Comparison of ENCODE assay signal across 16 cellular contexts in genomic region chr1:56569661-56570060, GRCh38. TPM values are rescaled to one million over a fixed set of nuclear protein-coding genes. Genes with fewer than 3 reads are reported as not detected.
DNase-seq lines count a peak whose midpoint lies in the region; ATAC-seq and TF ChIP-seq lines count a peak whose summit lies in the region.
"Had no signal": no experiment of that assay in that cellular context is flagged by ENCODE, and none has a peak within 500 bp of the region (broad histone marks: within the 10 kb centered on the region; RNA-seq: fewer than 3 reads in every experiment).

No MANE protein-coding gene starts in this region.

- TF ChIP-seq POLR2A in breast epithelium (IDR thresholded peaks at IDR 0.05), result no peak

- no peak overlapping the region for H2AK5ac ChIP-seq in mesenchymal stem cell (ENCODE audit: low read length, severe bottlenecking)

- no peak overlapping the region for H3K14ac ChIP-seq in mesenchymal stem cell (ENCODE audit: low read length in 2 of 2)

- peak overlapping the region in 1 of 3 donors; percentile 17 for H3K4me3 ChIP-seq in breast epithelium
- peak overlapping the region in 1 of 2 experiments; percentile 42 for H3K4me3 ChIP-seq in mesenchymal stem cell (ENCODE audit: insufficient read depth in 1 of 2, low read depth in 1 of 2, low read length in 2 of 2)
- H3K4me3 ChIP-seq: GM12878, smooth muscle cell had no signal

- ATAC-seq in natural killer cell (no peak), GM21360 (IDR thresholded peaks at IDR 0.05; ENCODE audit: unreplicated experiment) (no peak), GM21447 (IDR thresholded peaks at IDR 0.05; ENCODE audit: unreplicated experiment) (no peak)

- H2BK15ac ChIP-seq in mesenchymal stem cell (ENCODE audit: low read depth, poor library complexity, severe bottlenecking), result no peak overlapping the region

- no peaks in the 10 kb centered on the region for H3K9me3 ChIP-seq in breast epithelium
- no peaks in the 10 kb centered on the region for H3K9me3 ChIP-seq in mesenchymal stem cell (ENCODE audit: control insufficient read depth, low read length)
- H3K9me3 ChIP-seq: neutrophil had no signal

- peaks cover 15 to 20% of the 10 kb centered on the region in 2 donors for H3K27me3 Mint-ChIP-seq in natural killer cell (ENCODE audit: low read depth in 2 of 2)
- H3K27me3 Mint-ChIP-seq: memory B cell had no signal

- no peak overlapping the region for H4K8ac ChIP-seq in mesenchymal stem cell (ENCODE audit: low read length)

- H2BK120ac ChIP-seq in mesenchymal stem cell (ENCODE audit: low read depth, low read length), result no peak overlapping the region

- no peak overlapping the region for H4K91ac ChIP-seq in mesenchymal stem cell (ENCODE audit: low read length)

- no peak overlapping the region for H3K4me3 Mint-ChIP-seq in natural killer cell
- H3K4me3 Mint-ChIP-seq: memory B cell had no signal

- peak; percentile 16 for DNase-seq in M059J (ENCODE audit: low read depth)
- peak; percentile 56 to 62 for DNase-seq in breast epithelium (ENCODE audit: low spot score in 2 of 2)
- no peak for DNase-seq in mesenchymal stem cell
- DNase-seq in stimulated activated CD4-positive, alpha-beta T cell treated with anti-CD3 and anti-CD28 coated beads, Interleukin-2, amount 100 ng/mL, for 48 hours, result no peak
- DNase-seq in natural killer cell, result no peak
- DNase-seq: activated gamma-delta T cell treated with Interleukin-2 at 50 U/mL for 16 hours, AML-193, Kasumi-1 had no signal

- H3K36me3 ChIP-seq in breast epithelium (no peaks in the 10 kb centered on the region), mesenchymal stem cell (ENCODE audit: control insufficient read depth in 1 of 2, insufficient read depth in 2 of 2, low read depth in 1 of 2, low read length in 2 of 2) (peaks cover 0 to 81% of the 10 kb centered on the region in 2 experiments)
- H3K36me3 ChIP-seq: neutrophil had no signal

- intact Hi-C loops in breast epithelium (cut with DNase I; ENCODE audit: low total_unique reads) (no loop called here), natural killer cell (cut with micrococcal nuclease) (no loop called here)

- no peaks in the 10 kb centered on the region for H3K36me3 Mint-ChIP-seq in natural killer cell
- H3K36me3 Mint-ChIP-seq: memory B cell had no signal

- no peaks in the 10 kb centered on the region for H3K9me3 Mint-ChIP-seq in natural killer cell
- H3K9me3 Mint-ChIP-seq: memory B cell had no signal

- no peak overlapping the region for H3K27ac Mint-ChIP-seq in natural killer cell
- H3K27ac Mint-ChIP-seq: memory B cell had no signal

- H3K27me3 ChIP-seq in breast epithelium (no peaks in the 10 kb centered on the region), mesenchymal stem cell (ENCODE audit: control insufficient read depth in 1 of 2, insufficient read depth in 1 of 2, low read length in 2 of 2) (no peaks in the 10 kb centered on the region)
- H3K27me3 ChIP-seq: neutrophil had no signal

- H3K23ac ChIP-seq in mesenchymal stem cell (ENCODE audit: low read length in 2 of 2), result no peak overlapping the region

- H3K4me1 ChIP-seq in breast epithelium (peaks cover 0 to 3% of the 10 kb centered on the region in 2 donors), mesenchymal stem cell (ENCODE audit: control insufficient read depth, insufficient read depth, low read depth, low read length) (no peaks in the 10 kb centered on the region)

- WGBS in mesenchymal stem cell, result 100% methylated on average over 1 of the region's 1 CpG

- no peak overlapping the region for H2BK12ac ChIP-seq in mesenchymal stem cell (ENCODE audit: low read length in 2 of 2)

- H3K9ac ChIP-seq in mesenchymal stem cell (ENCODE audit: low read length), result peak overlapping the region; percentile 39

- TF ChIP-seq CTCF in C4-2B (conservative IDR thresholded peaks at IDR 0.05), result no peak
- TF ChIP-seq CTCF in breast epithelium (IDR thresholded peaks at IDR 0.05), result no peak
- TF ChIP-seq CTCF in natural killer cell (IDR thresholded peaks at IDR 0.05), result no peak

- no peak overlapping the region for H3K18ac ChIP-seq in mesenchymal stem cell (ENCODE audit: low read depth in 1 of 2, low read length in 2 of 2)

- H3K4me1 Mint-ChIP-seq in natural killer cell, result peaks cover 5 to 10% of the 10 kb centered on the region in 2 donors

- H3K4me2 ChIP-seq in mesenchymal stem cell (ENCODE audit: low read length, poor library complexity, severe bottlenecking), result no peak overlapping the region

- no peak overlapping the region for H2AFZ ChIP-seq in mesenchymal stem cell (ENCODE audit: low read depth, low read length)

- H3K4ac ChIP-seq in mesenchymal stem cell (ENCODE audit: low read depth in 1 of 2, low read length in 2 of 2), result no peak overlapping the region

- peak overlapping the region; percentile 82 for H3K27ac ChIP-seq in C4-2B
- H3K27ac ChIP-seq in breast epithelium, result no peak overlapping the region
- no peak overlapping the region for H3K27ac ChIP-seq in mesenchymal stem cell (ENCODE audit: low read length, poor library complexity, severe bottlenecking)
- H3K27ac ChIP-seq: neutrophil had no signal

- no peaks in the 10 kb centered on the region for H3K79me1 ChIP-seq in mesenchymal stem cell (replicated peaks; ENCODE audit: low read length, poor library complexity, severe bottlenecking)

- no peak overlapping the region for H2BK5ac ChIP-seq in mesenchymal stem cell (ENCODE audit: low read depth, low read length, poor library complexity, severe bottlenecking)

RNA-seq across cellular contexts. Expression of gene PLPP3, which starts 9.7 kb away (rescaled TPM):
- total RNA-seq in M059J (2014; rRNA removed; shearing (Covaris generic)), result 16.2 and 17.2 TPM in 2 replicates
- total RNA-seq in breast epithelium (100 to 1,000 TPM; 122 to 275 (median 127) TPM), natural killer cell (under 1 TPM in 2 of 3 donors, not detected in 1; 0.11 to 0.50 TPM)
- 72.2 TPM for polyA plus RNA-seq in mesenchymal stem cell (2013, experiment 1 of 2)
- 74.4 TPM for polyA plus RNA-seq in mesenchymal stem cell (2013, experiment 2 of 2)
- total RNA-seq: activated CD8-positive, alpha-beta memory T cell treated with anti-CD3 and anti-CD28 coated beads for 36 hours had no signal

Comparison
In these comparisons a context has a peak if more than half of its experiments do, and no peak if none do; other contexts are left out.
1. DNase-seq: peak in M059J (single experiment) and breast epithelium (2 of 2); none in mesenchymal stem cell (single experiment), stimulated activated CD4-positive, alpha-beta T cell treated with anti-CD3 and anti-CD28 coated beads, Interleukin-2, amount 100 ng/mL, for 48 hours (0 of 2) and natural killer cell (single experiment).
2. RNA of gene PLPP3, which starts 9.7 kb away (total RNA-seq): 122 to 275 TPM in breast epithelium and 16.2 to 17.2 TPM in M059J; 0.11 to 0.50 TPM in natural killer cell; every median in the first group is over 10 times any median in the second.